ENCODE assay signal across 8 cellular contexts in genomic region chr2:200405599-200406298, GRCh38.
DNase-seq lines count a peak whose midpoint lies in the region; ATAC-seq and TF ChIP-seq lines count a peak whose summit lies in the region.

No MANE protein-coding gene starts in this region.

- H3K27me3 ChIP-seq in SJCRH30 = no peaks in the 10 kb centered on the region

- no peaks in the 10 kb centered on the region for H3K27me3 Mint-ChIP-seq in osteocyte (ENCODE audit: unreplicated experiment)

- H3K4me1 Mint-ChIP-seq in osteocyte (ENCODE audit: unreplicated experiment) = peaks cover 54% of the 10 kb centered on the region

- DNase-seq in SJCRH30 (peak; percentile 40 to 86), epithelial cell of proximal tubule (ENCODE audit: low read depth) (peak; percentile 82), osteocyte (ENCODE audit: extremely low spot score, unreplicated experiment) (no peak), mesenteric fat pad (ENCODE audit: low spot score) (no peak), posterior cingulate gyrus (no peak)
- DNase-seq in stimulated activated CD4-positive, alpha-beta T cell treated with anti-CD3 and anti-CD28 coated beads, Interleukin-4, amount 100 ng/mL, for 24 hours = no peak

- H3K36me3 ChIP-seq in SJCRH30 = peaks cover 78% of the 10 kb centered on the region

- peak overlapping the region; percentile 51 for H3K4me3 Mint-ChIP-seq in osteocyte (ENCODE audit: unreplicated experiment)

- TF ChIP-seq CTCF in epithelial cell of proximal tubule (conservative IDR thresholded peaks at IDR 0.05; ENCODE audit: low read depth, low read length) (no peak), osteocyte (IDR thresholded peaks at IDR 0.05) (no peak)

- H3K4me3 ChIP-seq in SJCRH30 (no peak overlapping the region), epithelial cell of proximal tubule (ENCODE audit: low read depth, low read length) (no peak overlapping the region)

- intact Hi-C loops in posterior cingulate gyrus (cut with DNase I) = no loop called here

- ATAC-seq in GM18517 (IDR thresholded peaks at IDR 0.05; ENCODE audit: unreplicated experiment) = peak; percentile 58
- ATAC-seq in HG03432 (IDR thresholded peaks at IDR 0.05; ENCODE audit: unreplicated experiment) = peak; percentile 67

- H3K36me3 Mint-ChIP-seq in osteocyte (ENCODE audit: unreplicated experiment) = peaks cover 26% of the 10 kb centered on the region

- peak overlapping the region; percentile 80 for H3K27ac Mint-ChIP-seq in osteocyte (ENCODE audit: unreplicated experiment)

- H3K9me3 ChIP-seq in SJCRH30 (replicated peaks) = no peaks in the 10 kb centered on the region; the same call in 1 of the 2 replicates

- H3K4me1 ChIP-seq in SJCRH30 = peaks cover 48% of the 10 kb centered on the region

- no peaks in the 10 kb centered on the region for H3K9me3 Mint-ChIP-seq in osteocyte (ENCODE audit: unreplicated experiment)

- peak overlapping the region; percentile 78 for H3K27ac ChIP-seq in SJCRH30

Comparison
In these comparisons a context has a peak if more than half of its experiments do, and no peak if none do; other contexts are left out.
1. DNase-seq: peak in SJCRH30 (2 of 2) and epithelial cell of proximal tubule (single experiment); none in osteocyte (single experiment), mesenteric fat pad (single experiment), posterior cingulate gyrus (0 of 10) and stimulated activated CD4-positive, alpha-beta T cell treated with anti-CD3 and anti-CD28 coated beads, Interleukin-4, amount 100 ng/mL, for 24 hours (single experiment).